ENCODE assay signal across 1 cellular context in genomic region chr21:39379986-39380891, GRCh38.
A peak's percentile ranks its signal among the peaks of the same experiment; 100 is the strongest.
TF ChIP-seq lines count a peak whose summit lies in the region.

No MANE protein-coding gene starts in this region.

TF ChIP-seq in HepG2, 621 proteins besides CTCF, POLR2A, EP300 and RAD21 (continued from another document and continues in another):
- TF ChIP-seq KIAA2018 (CRISPR knock-in tag; IDR thresholded peaks at IDR 0.05; ENCODE audit: borderline replicate concordance) (no peak), ZNF407 (CRISPR knock-in tag; IDR thresholded peaks at IDR 0.05; ENCODE audit: not compliant biosample characterization) (no peak), ZBTB10 (CRISPR knock-in tag; IDR thresholded peaks at IDR 0.05; ENCODE audit: borderline replicate concordance) (no peak), HOMEZ (CRISPR knock-in tag; IDR thresholded peaks at IDR 0.05; ENCODE audit: low read depth) (0 out of 2 replicates have a peak, but pooled peaks have one; percentile 24), ZNF451 (CRISPR knock-in tag; IDR thresholded peaks at IDR 0.05) (no peak), ZNF468 (CRISPR knock-in tag; IDR thresholded peaks at IDR 0.05) (no peak), PPARG (CRISPR knock-in tag; conservative IDR thresholded peaks at IDR 0.05) (no peak), AFF4 (CRISPR knock-in tag; IDR thresholded peaks at IDR 0.05) (no peak), ESRRA (CRISPR knock-in tag; IDR thresholded peaks at IDR 0.05; ENCODE audit: low read depth) (no peak), ZNF34 (CRISPR knock-in tag; IDR thresholded peaks at IDR 0.05; ENCODE audit: borderline replicate concordance) (no peak), CAMTA2 (CRISPR knock-in tag; IDR thresholded peaks at IDR 0.05; ENCODE audit: borderline replicate concordance) (no peak), PRDM10 (CRISPR knock-in tag; IDR thresholded peaks at IDR 0.05; ENCODE audit: low read depth) (0 out of 2 replicates have a peak, but pooled peaks have one; percentile 34), ZNF652 (CRISPR knock-in tag; IDR thresholded peaks at IDR 0.05; ENCODE audit: borderline replicate concordance, low read depth) (peak; percentile 28; the same call in 1 of the 2 replicates), CEBPB (IDR thresholded peaks at IDR 0.05; ENCODE audit: borderline replicate concordance, low read depth, low read length) (no peak)
